ENCODE assay signal across 16 cellular contexts in the genomic region with DNA sequence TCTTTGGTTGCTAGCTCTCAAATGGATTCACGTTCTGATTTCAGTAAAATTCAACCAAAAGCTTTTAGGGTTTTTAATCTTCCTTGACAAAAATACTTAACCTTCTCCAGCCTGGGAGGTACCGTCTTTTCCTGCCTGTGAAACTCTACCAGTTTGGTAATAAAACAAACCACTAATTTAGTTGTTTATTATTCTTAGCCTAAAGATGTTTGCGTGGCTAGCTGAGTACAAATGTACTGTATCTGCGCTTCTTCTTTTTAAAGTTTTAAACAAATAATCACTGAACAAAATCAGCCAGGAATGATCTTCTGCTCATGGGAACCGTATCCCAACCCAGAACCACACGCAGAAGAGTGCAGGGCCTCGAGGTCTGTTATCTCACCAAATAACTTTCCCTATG.
"Had no signal": no experiment of that assay in that cellular context is flagged by ENCODE, and none has a peak within 500 bp of the region (broad histone marks: within the 10 kb centered on the region; RNA-seq: fewer than 3 reads in every experiment).

No MANE protein-coding gene starts in this region.

- H3K36me3 Mint-ChIP-seq: WTC11 had no signal

- H3K27ac Mint-ChIP-seq: activated CD4-positive, alpha-beta T cell treated with anti-CD3 and anti-CD28 coated beads, Interleukin-2, amount 10 ng/mL, durations not matched to agents 24 days and 14 days; T-helper 1 cell treated with Interleukin-12 subunit alpha and Interleukin-12 subunit beta and Interleukin-4 antibody, amounts not matched to agents 30 μg/mL and 1 μg/mL, for 36 hours; WTC11 had no signal

- H3K4me1 Mint-ChIP-seq: WTC11 had no signal

- H3K9me3 ChIP-seq: breast epithelium, prostate gland, right lobe of liver had no signal

- DNase-seq: activated CD4-positive, alpha-beta T cell treated with anti-CD3 and anti-CD28 coated beads, Interleukin-2, amount 10 ng/mL, durations not matched to agents 24 days and 14 days; activated effector memory CD4-positive, alpha-beta T cell treated with Interleukin-2 at 50 U/mL for 16 hours; activated T-cell treated with anti-CD3 and anti-CD28 coated beads for 4 hours; foreskin fibroblast; head of caudate nucleus; mammary epithelial cell; occipital lobe; right lobe of liver had no signal

- H3K9me3 Mint-ChIP-seq: natural killer cell treated with Interleukin-12 subunit alpha and Interleukin-12 subunit beta and Interleukin-15 and Interleukin-18, amount 100 ng/mL, for 72 hours; T-helper 1 cell treated with Interleukin-12 subunit alpha and Interleukin-12 subunit beta and Interleukin-4 antibody, amounts not matched to agents 30 μg/mL and 1 μg/mL, for 36 hours; WTC11 had no signal

- H3K4me3 ChIP-seq: breast epithelium, prostate gland, right lobe of liver had no signal

- H3K36me3 ChIP-seq: breast epithelium, prostate gland, right lobe of liver had no signal

- H3K27me3 ChIP-seq: breast epithelium, right lobe of liver had no signal

- H3K27me3 Mint-ChIP-seq: activated CD4-positive, alpha-beta T cell treated with anti-CD3 and anti-CD28 coated beads, Interleukin-2, amount 10 ng/mL, durations not matched to agents 24 days and 14 days; natural killer cell treated with Interleukin-12 subunit alpha and Interleukin-12 subunit beta and Interleukin-15 and Interleukin-18, amount 100 ng/mL, for 72 hours; stimulated activated naive CD8-positive, alpha-beta T cell treated with anti-CD3 and anti-CD28 coated beads, Interleukin-15, Interleukin-2, amounts not matched to agents 100 ng/mL and 50 ng/mL, for 24 hours had no signal

- H3K4me1 ChIP-seq: breast epithelium, prostate gland had no signal

- ATAC-seq: activated naive CD4-positive, alpha-beta T cell treated with anti-CD3 and anti-CD28 coated beads, Interleukin-2, amount 50 U/mL, for 72 hours; left lobe of liver; natural killer cell treated with Interleukin-12 subunit alpha and Interleukin-12 subunit beta and Interleukin-15 and Interleukin-18, amount 100 ng/mL, for 72 hours; right lobe of liver; WTC11 had no signal

- H3K4me3 Mint-ChIP-seq: activated CD4-positive, alpha-beta T cell treated with anti-CD3 and anti-CD28 coated beads, Interleukin-2, amount 10 ng/mL, durations not matched to agents 24 days and 14 days; natural killer cell treated with Interleukin-12 subunit alpha and Interleukin-12 subunit beta and Interleukin-15 and Interleukin-18, amount 100 ng/mL, for 72 hours; stimulated activated naive CD8-positive, alpha-beta T cell treated with anti-CD3 and anti-CD28 coated beads, Interleukin-15, Interleukin-2, amounts not matched to agents 100 ng/mL and 50 ng/mL, for 24 hours; T-helper 1 cell treated with Interleukin-12 subunit alpha and Interleukin-12 subunit beta and Interleukin-4 antibody, amounts not matched to agents 30 μg/mL and 1 μg/mL, for 36 hours; WTC11 had no signal

- H3K27ac ChIP-seq: breast epithelium, right lobe of liver had no signal
